16 cellular contexts compared by ENCODE assay signal in genomic region chr2:151760139-151760650, GRCh38. TPM values are rescaled to one million over a fixed set of nuclear protein-coding genes. Genes with fewer than 3 reads are reported as not detected.
DNase-seq lines count a peak whose midpoint lies in the region; ATAC-seq, FAIRE-seq and TF ChIP-seq lines count a peak whose summit lies in the region.
"Had no signal": no experiment of that assay in that cellular context is flagged by ENCODE, and none has a peak within 500 bp of the region (broad histone marks: within the 10 kb centered on the region; RNA-seq: fewer than 3 reads in every experiment).

No MANE protein-coding gene starts in this region.

- no peak for TF ChIP-seq CTCF in brain (conservative IDR thresholded peaks at IDR 0.05)

- no peaks in the 10 kb centered on the region for H3K36me3 Mint-ChIP-seq in brain
- peaks cover 5% of the 10 kb centered on the region for H3K36me3 Mint-ChIP-seq in stimulated activated memory B cell treated with anti-CD40 and anti-IgM and Interleukin-4, amounts not matched to agents 10 μg/mL and 1 μg/mL and 100 μg/mL, for 72 hours
- peaks cover 2% of the 10 kb centered on the region for H3K36me3 Mint-ChIP-seq in activated naive CD8-positive, alpha-beta T cell treated with anti-CD3 and anti-CD28 coated beads for 36 hours

- intact Hi-C loops in left cardiac atrium (cut with DNase I) (no loop called here), Right ventricle myocardium inferior (cut with DNase I) (no loop called here)

- ATAC-seq in left cardiac atrium (peak; percentile 42 to 89), Right ventricle myocardium inferior (no peak)
- no peak for ATAC-seq in stimulated activated memory B cell treated with anti-CD40 and anti-IgM and Interleukin-4, amounts not matched to agents 10 μg/mL and 1 μg/mL and 100 μg/mL, for 72 hours
- ATAC-seq: activated CD4-positive, CD25-positive, alpha-beta regulatory T cell treated with anti-CD3 and anti-CD28 coated beads, Interleukin-2, amount 50 U/mL, for 24 hours; activated naive CD8-positive, alpha-beta T cell treated with anti-CD3 and anti-CD28 coated beads, Interleukin-2, amount 50 U/mL, for 24 hours had no signal

- no peak for DNase-seq in left cardiac atrium
- no peak for DNase-seq in Right ventricle myocardium inferior (ENCODE audit: missing footprints)
- peak; percentile 37 for DNase-seq in iris pigment epithelial cell (ENCODE audit: low read depth)
- no peak for DNase-seq in activated naive CD8-positive, alpha-beta T cell treated with anti-CD3 and anti-CD28 coated beads for 36 hours
- no peak for DNase-seq in RCC 7860 (ENCODE audit: low spot score)
- DNase-seq in germinal center (ENCODE audit: low spot score), result no peak
- DNase-seq: activated naive CD8-positive, alpha-beta T cell treated with anti-CD3 and anti-CD28 coated beads, Interleukin-2, amount 50 U/mL, for 24 hours; activated T-cell treated with anti-CD3 and anti-CD28 coated beads for 4 hours; NCI-H187 treated with DMSO at 0.1 percent for 48 hours; NK-92 treated with Interleukin-12 subunit alpha and Interleukin-12 subunit beta, amount 100 ng/mL, for 24 hours; occipital lobe had no signal

- H3K4me1 Mint-ChIP-seq in brain, result peaks cover 28% of the 10 kb centered on the region
- H3K4me1 Mint-ChIP-seq in stimulated activated memory B cell treated with anti-CD40 and anti-IgM and Interleukin-4, amounts not matched to agents 10 μg/mL and 1 μg/mL and 100 μg/mL, for 72 hours, result peaks cover 32% of the 10 kb centered on the region
- no peaks in the 10 kb centered on the region for H3K4me1 Mint-ChIP-seq in activated naive CD8-positive, alpha-beta T cell treated with anti-CD3 and anti-CD28 coated beads for 36 hours

- peak overlapping the region in 3 of 5 experiments; percentile 15 to 47 (median 38) for H3K27ac Mint-ChIP-seq in brain
- peak overlapping the region; percentile 13 for H3K27ac Mint-ChIP-seq in stimulated activated memory B cell treated with anti-CD40 and anti-IgM and Interleukin-4, amounts not matched to agents 10 μg/mL and 1 μg/mL and 100 μg/mL, for 72 hours
- no peak overlapping the region for H3K27ac Mint-ChIP-seq in activated naive CD8-positive, alpha-beta T cell treated with anti-CD3 and anti-CD28 coated beads for 36 hours
- H3K27ac Mint-ChIP-seq: activated naive CD8-positive, alpha-beta T cell treated with anti-CD3 and anti-CD28 coated beads, Interleukin-2, amount 50 U/mL, for 24 hours had no signal

- H3K9me3 Mint-ChIP-seq in brain, result no peaks in the 10 kb centered on the region
- H3K9me3 Mint-ChIP-seq in stimulated activated memory B cell treated with anti-CD40 and anti-IgM and Interleukin-4, amounts not matched to agents 10 μg/mL and 1 μg/mL and 100 μg/mL, for 72 hours, result no peaks in the 10 kb centered on the region
- H3K9me3 Mint-ChIP-seq in activated naive CD8-positive, alpha-beta T cell treated with anti-CD3 and anti-CD28 coated beads for 36 hours, result no peaks in the 10 kb centered on the region
- H3K9me3 Mint-ChIP-seq: activated naive CD8-positive, alpha-beta T cell treated with anti-CD3 and anti-CD28 coated beads, Interleukin-2, amount 50 U/mL, for 24 hours had no signal

- H3K27me3 Mint-ChIP-seq in brain, result no peaks in the 10 kb centered on the region
- H3K27me3 Mint-ChIP-seq in stimulated activated memory B cell treated with anti-CD40 and anti-IgM and Interleukin-4, amounts not matched to agents 10 μg/mL and 1 μg/mL and 100 μg/mL, for 72 hours, result no peaks in the 10 kb centered on the region
- no peaks in the 10 kb centered on the region for H3K27me3 Mint-ChIP-seq in activated naive CD8-positive, alpha-beta T cell treated with anti-CD3 and anti-CD28 coated beads for 36 hours
- H3K27me3 Mint-ChIP-seq: activated naive CD8-positive, alpha-beta T cell treated with anti-CD3 and anti-CD28 coated beads, Interleukin-2, amount 50 U/mL, for 24 hours had no signal

- H3K4me3 Mint-ChIP-seq in brain, result no peak overlapping the region
- H3K4me3 Mint-ChIP-seq in stimulated activated memory B cell treated with anti-CD40 and anti-IgM and Interleukin-4, amounts not matched to agents 10 μg/mL and 1 μg/mL and 100 μg/mL, for 72 hours, result no peak overlapping the region
- H3K4me3 Mint-ChIP-seq in activated naive CD8-positive, alpha-beta T cell treated with anti-CD3 and anti-CD28 coated beads for 36 hours, result no peak overlapping the region
- H3K4me3 Mint-ChIP-seq: activated naive CD8-positive, alpha-beta T cell treated with anti-CD3 and anti-CD28 coated beads, Interleukin-2, amount 50 U/mL, for 24 hours had no signal

- no peak for FAIRE-seq in RCC 7860 (lab: Jason Lieb, UNC)
- FAIRE-seq: D721Med, urothelium cell line had no signal

RNA-seq across cellular contexts. Expression of gene NEB, which starts 25.9 kb away (rescaled TPM):
- total RNA-seq in left cardiac atrium, result 10 to 100 TPM; 24.7 to 30.5 TPM
- 0.87 TPM for total RNA-seq in Right ventricle myocardium inferior
- polyA plus RNA-seq in brain (ENCODE audit: insufficient read depth, low read depth, low replicate concordance), result 8.4 TPM
- total RNA-seq in activated naive CD8-positive, alpha-beta T cell treated with anti-CD3 and anti-CD28 coated beads for 36 hours, result under 1 TPM; 0.06 to 0.20 TPM

Comparison
In these comparisons a context has a peak if more than half of its experiments do, and no peak if none do; other contexts are left out.
1. ATAC-seq: peak in left cardiac atrium (2 of 2); none in Right ventricle myocardium inferior (single experiment) and stimulated activated memory B cell treated with anti-CD40 and anti-IgM and Interleukin-4, amounts not matched to agents 10 μg/mL and 1 μg/mL and 100 μg/mL, for 72 hours (single experiment).
2. RNA of gene NEB, which starts 25.9 kb away (total RNA-seq): 24.7 to 30.5 TPM in left cardiac atrium; 0.87 TPM in Right ventricle myocardium inferior (single experiment) and 0.06 to 0.20 TPM in activated naive CD8-positive, alpha-beta T cell treated with anti-CD3 and anti-CD28 coated beads for 36 hours; every median in the first group is over 10 times any median in the second.